1 cellular context compared by ENCODE assay signal in the genomic region with DNA sequence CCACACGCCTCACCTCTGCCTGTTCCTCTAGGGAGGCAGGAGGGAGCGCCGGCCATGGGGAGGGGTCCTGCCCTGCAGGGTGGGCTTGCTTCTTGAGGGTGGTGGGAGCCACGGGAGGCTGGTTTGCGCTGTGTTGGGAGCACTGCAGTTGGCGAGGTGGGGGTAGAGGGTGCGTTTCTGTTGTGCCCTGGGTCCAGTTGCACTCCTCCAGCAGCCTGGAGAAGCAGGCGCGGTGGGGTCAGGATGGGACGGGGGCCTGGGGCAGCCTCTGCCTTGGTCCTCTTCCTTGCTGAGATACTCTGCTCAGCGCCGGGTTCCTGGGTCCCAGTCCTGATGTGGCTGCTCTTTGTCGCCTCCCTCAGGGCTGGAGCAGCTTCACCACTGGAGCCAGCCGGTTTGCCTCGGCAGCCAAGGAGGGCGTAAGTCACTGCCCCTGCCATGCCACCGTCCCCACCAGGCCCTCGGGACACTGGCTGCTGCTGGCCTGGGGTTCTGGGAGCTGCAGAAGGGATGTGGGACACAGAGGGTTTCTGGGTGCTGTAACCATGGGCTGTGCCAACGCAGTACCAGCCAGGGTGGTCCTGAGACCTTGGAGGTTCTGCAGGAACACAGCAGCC.
TF ChIP-seq lines count a peak whose summit lies in the region.

No MANE protein-coding gene starts in this region.

TF ChIP-seq in SK-N-SH, 30 proteins besides CTCF, POLR2A, EP300 and RAD21 (continued from another document):
- TF ChIP-seq, protein P1, sequence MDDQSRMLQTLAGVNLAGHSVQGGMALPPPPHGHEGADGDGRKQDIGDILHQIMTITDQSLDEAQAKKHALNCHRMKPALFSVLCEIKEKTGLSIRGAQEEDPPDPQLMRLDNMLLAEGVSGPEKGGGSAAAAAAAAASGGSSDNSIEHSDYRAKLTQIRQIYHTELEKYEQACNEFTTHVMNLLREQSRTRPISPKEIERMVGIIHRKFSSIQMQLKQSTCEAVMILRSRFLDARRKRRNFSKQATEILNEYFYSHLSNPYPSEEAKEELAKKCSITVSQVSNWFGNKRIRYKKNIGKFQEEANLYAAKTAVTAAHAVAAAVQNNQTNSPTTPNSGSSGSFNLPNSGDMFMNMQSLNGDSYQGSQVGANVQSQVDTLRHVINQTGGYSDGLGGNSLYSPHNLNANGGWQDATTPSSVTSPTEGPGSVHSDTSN (IDR thresholded peaks at IDR 0.05), result no peak
- TF ChIP-seq MEF2A (IDR thresholded peaks at IDR 0.05; ENCODE audit: borderline replicate concordance, low read depth), result no peak
